In the genomic region with DNA sequence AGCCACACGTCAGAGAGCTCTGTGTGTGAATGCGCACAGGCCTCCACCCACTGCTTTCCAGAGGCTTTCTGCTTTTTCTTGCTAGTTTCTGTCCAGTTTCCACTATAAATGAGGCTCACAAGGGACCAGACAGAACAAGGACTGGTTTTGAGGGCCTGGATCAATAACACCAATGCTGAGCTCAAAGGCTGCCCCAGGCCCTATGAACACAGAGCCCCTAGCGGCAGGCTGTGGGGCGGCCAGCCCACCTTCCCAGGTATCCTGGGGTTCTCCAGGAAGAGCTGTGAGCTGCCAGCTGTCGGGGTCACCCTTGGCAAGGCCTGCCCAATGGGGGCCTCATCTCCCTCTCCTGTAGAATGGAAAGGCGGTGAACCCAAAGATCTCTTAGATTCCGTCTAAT, we compare ENCODE assay signal across 1 cellular context.
TF ChIP-seq lines count a peak whose summit lies in the region.

No MANE protein-coding gene starts in this region.

TF ChIP-seq in HepG2, 621 proteins besides CTCF, POLR2A, EP300 and RAD21 (continued from another document and continues in another):
- TF ChIP-seq ZNF639 (CRISPR knock-in tag; conservative IDR thresholded peaks at IDR 0.05) = no peak
- TF ChIP-seq ZNF230 (CRISPR knock-in tag; IDR thresholded peaks at IDR 0.05) = no peak
- TF ChIP-seq ZNF557 (CRISPR knock-in tag; IDR thresholded peaks at IDR 0.05) = no peak
- TF ChIP-seq, protein P1, sequence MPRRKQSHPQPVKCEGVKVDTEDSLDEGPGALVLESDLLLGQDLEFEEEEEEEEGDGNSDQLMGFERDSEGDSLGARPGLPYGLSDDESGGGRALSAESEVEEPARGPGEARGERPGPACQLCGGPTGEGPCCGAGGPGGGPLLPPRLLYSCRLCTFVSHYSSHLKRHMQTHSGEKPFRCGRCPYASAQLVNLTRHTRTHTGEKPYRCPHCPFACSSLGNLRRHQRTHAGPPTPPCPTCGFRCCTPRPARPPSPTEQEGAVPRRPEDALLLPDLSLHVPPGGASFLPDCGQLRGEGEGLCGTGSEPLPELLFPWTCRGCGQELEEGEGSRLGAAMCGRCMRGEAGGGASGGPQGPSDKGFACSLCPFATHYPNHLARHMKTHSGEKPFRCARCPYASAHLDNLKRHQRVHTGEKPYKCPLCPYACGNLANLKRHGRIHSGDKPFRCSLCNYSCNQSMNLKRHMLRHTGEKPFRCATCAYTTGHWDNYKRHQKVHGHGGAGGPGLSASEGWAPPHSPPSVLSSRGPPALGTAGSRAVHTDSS (CRISPR knock-in tag; conservative IDR thresholded peaks at IDR 0.05) = no peak
- TF ChIP-seq SETDB1 (CRISPR knock-in tag; IDR thresholded peaks at IDR 0.05; ENCODE audit: borderline replicate concordance) = no peak
- no peak for TF ChIP-seq NFKB2 (CRISPR knock-in tag; IDR thresholded peaks at IDR 0.05; ENCODE audit: borderline replicate concordance)
- TF ChIP-seq ZUFSP (CRISPR knock-in tag; IDR thresholded peaks at IDR 0.05; ENCODE audit: borderline replicate concordance) = no peak
- 0 out of 2 replicates have a peak, but pooled peaks have one; percentile 43 for TF ChIP-seq SAFB2 (CRISPR knock-in tag; IDR thresholded peaks at IDR 0.05; ENCODE audit: borderline replicate concordance, low read depth)
- TF ChIP-seq ARHGAP35 (CRISPR knock-in tag; IDR thresholded peaks at IDR 0.05; ENCODE audit: borderline replicate concordance) = no peak
- TF ChIP-seq MXD3 (CRISPR knock-in tag; IDR thresholded peaks at IDR 0.05) = no peak
- TF ChIP-seq ZNF264 (CRISPR knock-in tag; IDR thresholded peaks at IDR 0.05) = no peak
- no peak for TF ChIP-seq TSC22D2 (CRISPR knock-in tag; IDR thresholded peaks at IDR 0.05; ENCODE audit: borderline replicate concordance)
- TF ChIP-seq CBFB (CRISPR knock-in tag; IDR thresholded peaks at IDR 0.05) = no peak
- no peak for TF ChIP-seq ZNF883 (CRISPR knock-in tag; IDR thresholded peaks at IDR 0.05; ENCODE audit: not compliant biosample characterization)
- no peak for TF ChIP-seq HMGXB3 (CRISPR knock-in tag; IDR thresholded peaks at IDR 0.05; ENCODE audit: borderline replicate concordance)
- TF ChIP-seq NONO (IDR thresholded peaks at IDR 0.05) = no peak
- TF ChIP-seq NONO (CRISPR knock-in tag; conservative IDR thresholded peaks at IDR 0.05) = no peak; the same call in 1 of the 2 replicates
- no peak for TF ChIP-seq ZNF564 (CRISPR knock-in tag; IDR thresholded peaks at IDR 0.05)
- TF ChIP-seq SP2 (CRISPR knock-in tag; IDR thresholded peaks at IDR 0.05) = no peak
- no peak for TF ChIP-seq ZFP36L1 (CRISPR knock-in tag; IDR thresholded peaks at IDR 0.05)
- 0 out of 2 replicates have a peak, but pooled peaks have one; percentile 27 for TF ChIP-seq AKAP8 (CRISPR knock-in tag; IDR thresholded peaks at IDR 0.05)
- TF ChIP-seq ETS1 (CRISPR knock-in tag; IDR thresholded peaks at IDR 0.05) = no peak
- TF ChIP-seq SP140L (CRISPR knock-in tag; IDR thresholded peaks at IDR 0.05; ENCODE audit: borderline replicate concordance) = no peak
- TF ChIP-seq, protein P2, sequence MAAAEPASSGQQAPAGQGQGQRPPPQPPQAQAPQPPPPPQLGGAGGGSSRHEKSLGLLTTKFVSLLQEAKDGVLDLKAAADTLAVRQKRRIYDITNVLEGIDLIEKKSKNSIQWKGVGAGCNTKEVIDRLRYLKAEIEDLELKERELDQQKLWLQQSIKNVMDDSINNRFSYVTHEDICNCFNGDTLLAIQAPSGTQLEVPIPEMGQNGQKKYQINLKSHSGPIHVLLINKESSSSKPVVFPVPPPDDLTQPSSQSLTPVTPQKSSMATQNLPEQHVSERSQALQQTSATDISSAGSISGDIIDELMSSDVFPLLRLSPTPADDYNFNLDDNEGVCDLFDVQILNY (CRISPR knock-in tag; conservative IDR thresholded peaks at IDR 0.05) = no peak
- TF ChIP-seq MTF2 (CRISPR knock-in tag; IDR thresholded peaks at IDR 0.05; ENCODE audit: borderline replicate concordance) = no peak
- no peak for TF ChIP-seq SYNCRIP (IDR thresholded peaks at IDR 0.05; ENCODE audit: insufficient read depth, low read depth, low read length)
- no peak for TF ChIP-seq ZNF747 (CRISPR knock-in tag; IDR thresholded peaks at IDR 0.05; ENCODE audit: borderline replicate concordance)
- TF ChIP-seq HDAC2 (CRISPR knock-in tag; IDR thresholded peaks at IDR 0.05) = 0 out of 2 replicates have a peak, but pooled peaks have one; percentile 18
- TF ChIP-seq ZFP62 (CRISPR knock-in tag; IDR thresholded peaks at IDR 0.05) = no peak
- TF ChIP-seq, protein P3, sequence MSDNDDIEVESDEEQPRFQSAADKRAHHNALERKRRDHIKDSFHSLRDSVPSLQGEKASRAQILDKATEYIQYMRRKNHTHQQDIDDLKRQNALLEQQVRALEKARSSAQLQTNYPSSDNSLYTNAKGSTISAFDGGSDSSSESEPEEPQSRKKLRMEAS (IDR thresholded peaks at IDR 0.05) = peak; percentile 34; the same call in 1 of the 2 replicates
- no peak for TF ChIP-seq ZNF761 (CRISPR knock-in tag; conservative IDR thresholded peaks at IDR 0.05)
- no peak for TF ChIP-seq KDM5A (IDR thresholded peaks at IDR 0.05; ENCODE audit: borderline replicate concordance, low read length)
- no peak for TF ChIP-seq ZNF33B (CRISPR knock-in tag; IDR thresholded peaks at IDR 0.05)
- TF ChIP-seq KDM5B (CRISPR knock-in tag; IDR thresholded peaks at IDR 0.05; ENCODE audit: borderline replicate concordance) = no peak
- no peak for TF ChIP-seq SOX5 (CRISPR knock-in tag; IDR thresholded peaks at IDR 0.05; ENCODE audit: borderline replicate concordance)
- TF ChIP-seq, protein P4, sequence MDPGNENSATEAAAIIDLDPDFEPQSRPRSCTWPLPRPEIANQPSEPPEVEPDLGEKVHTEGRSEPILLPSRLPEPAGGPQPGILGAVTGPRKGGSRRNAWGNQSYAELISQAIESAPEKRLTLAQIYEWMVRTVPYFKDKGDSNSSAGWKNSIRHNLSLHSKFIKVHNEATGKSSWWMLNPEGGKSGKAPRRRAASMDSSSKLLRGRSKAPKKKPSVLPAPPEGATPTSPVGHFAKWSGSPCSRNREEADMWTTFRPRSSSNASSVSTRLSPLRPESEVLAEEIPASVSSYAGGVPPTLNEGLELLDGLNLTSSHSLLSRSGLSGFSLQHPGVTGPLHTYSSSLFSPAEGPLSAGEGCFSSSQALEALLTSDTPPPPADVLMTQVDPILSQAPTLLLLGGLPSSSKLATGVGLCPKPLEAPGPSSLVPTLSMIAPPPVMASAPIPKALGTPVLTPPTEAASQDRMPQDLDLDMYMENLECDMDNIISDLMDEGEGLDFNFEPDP (CRISPR knock-in tag; conservative IDR thresholded peaks at IDR 0.05) = no peak
- no peak for TF ChIP-seq ZC3H13 (CRISPR knock-in tag; IDR thresholded peaks at IDR 0.05)
- TF ChIP-seq NR2F6 (IDR thresholded peaks at IDR 0.05) = no peak
- TF ChIP-seq NR2F6 (CRISPR knock-in tag; IDR thresholded peaks at IDR 0.05) = 0 out of 2 replicates have a peak, but pooled peaks have one; percentile 28
- TF ChIP-seq ARNT2 (CRISPR knock-in tag; IDR thresholded peaks at IDR 0.05; ENCODE audit: low read depth) = no peak
- no peak for TF ChIP-seq ZNF260 (CRISPR knock-in tag; IDR thresholded peaks at IDR 0.05; ENCODE audit: borderline replicate concordance, low read depth)
- no peak for TF ChIP-seq FIP1L1 (IDR thresholded peaks at IDR 0.05; ENCODE audit: borderline replicate concordance, insufficient read depth, low read depth, low read length)
- TF ChIP-seq ZSCAN12 (CRISPR knock-in tag; IDR thresholded peaks at IDR 0.05) = no peak
- no peak for TF ChIP-seq HHEX (CRISPR knock-in tag; IDR thresholded peaks at IDR 0.05)
- no peak for TF ChIP-seq ZNF781 (CRISPR knock-in tag; IDR thresholded peaks at IDR 0.05; ENCODE audit: borderline replicate concordance, not compliant biosample characterization)
- TF ChIP-seq, protein P5, sequence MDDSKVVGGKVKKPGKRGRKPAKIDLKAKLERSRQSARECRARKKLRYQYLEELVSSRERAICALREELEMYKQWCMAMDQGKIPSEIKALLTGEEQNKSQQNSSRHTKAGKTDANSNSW (CRISPR knock-in tag; IDR thresholded peaks at IDR 0.05; ENCODE audit: borderline replicate concordance) = no peak
- TF ChIP-seq ZNF674 (CRISPR knock-in tag; IDR thresholded peaks at IDR 0.05; ENCODE audit: low read depth) = no peak
- TF ChIP-seq IRF1 (CRISPR knock-in tag; IDR thresholded peaks at IDR 0.05; ENCODE audit: low read depth) = no peak
- 0 out of 2 replicates have a peak, but pooled peaks have one; percentile 65 for TF ChIP-seq PHF21A (CRISPR knock-in tag; IDR thresholded peaks at IDR 0.05)
